Comparison of ENCODE assay signal across 1 cellular context in the genomic region with DNA sequence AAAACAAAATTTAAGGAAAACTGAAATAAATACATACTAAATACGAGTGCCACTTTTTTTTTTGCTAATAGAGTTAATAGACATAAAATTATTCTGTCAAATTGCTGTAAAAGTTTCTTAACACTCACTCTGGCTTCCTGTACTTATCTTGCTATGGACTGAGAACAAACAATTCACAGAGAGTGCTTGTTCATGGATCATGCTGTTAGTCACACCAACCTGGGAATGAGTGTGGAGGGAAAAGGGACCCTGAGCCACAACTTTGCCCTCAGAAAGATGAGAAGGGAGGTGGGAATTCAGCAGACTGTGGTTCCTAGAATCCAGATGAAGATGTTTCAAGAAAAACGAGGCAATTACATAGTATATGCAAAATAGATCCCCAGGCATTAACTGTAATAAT.
TF ChIP-seq lines count a peak whose summit lies in the region.

No MANE protein-coding gene starts in this region.

TF ChIP-seq in GM23338, 12 proteins besides CTCF, POLR2A, EP300 and RAD21 (continued from another document):
- TF ChIP-seq JUNB (IDR thresholded peaks at IDR 0.05; ENCODE audit: unreplicated experiment) (no peak), EZH2 (IDR thresholded peaks at IDR 0.05; ENCODE audit: low read depth, unreplicated experiment) (no peak)
